In the genomic region with DNA sequence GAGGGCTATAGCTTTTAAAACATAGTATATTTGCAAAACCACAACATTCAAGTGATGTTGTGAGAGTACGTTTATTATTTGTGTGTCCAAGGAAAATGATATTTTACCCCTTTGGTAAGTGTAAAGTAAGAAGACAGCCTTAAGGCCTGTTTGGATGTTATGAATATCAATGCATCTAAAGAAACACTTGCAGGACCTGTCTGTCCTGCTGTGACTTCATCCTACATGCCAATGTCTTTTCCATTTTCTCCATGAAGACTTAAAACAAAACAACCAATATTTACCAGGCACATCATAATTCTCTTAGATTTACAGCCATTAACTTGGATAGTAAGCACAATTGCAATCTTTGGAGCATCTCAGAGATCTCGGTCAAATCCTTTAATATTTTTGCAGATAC, we compare ENCODE assay signal across 7 cellular contexts. TPM values are rescaled to one million over a fixed set of nuclear protein-coding genes. Genes with fewer than 3 reads are reported as not detected.
"Had no signal": no experiment of that assay in that cellular context is flagged by ENCODE, and none has a peak within 500 bp of the region (broad histone marks: within the 10 kb centered on the region; RNA-seq: fewer than 3 reads in every experiment).

No MANE protein-coding gene starts in this region.

- H3K36me3 Mint-ChIP-seq: IgD-negative memory B cell had no signal

- H3K4me3 Mint-ChIP-seq: IgD-negative memory B cell had no signal

- H3K27ac Mint-ChIP-seq: IgD-negative memory B cell had no signal

- DNase-seq: IMR-90, KBM-7, KG1 had no signal

- H3K4me3 ChIP-seq: K562 had no signal

- H3K27ac ChIP-seq: HL-60 had no signal

- ATAC-seq: HepG2, K562 had no signal

- FAIRE-seq: HepG2, K562 had no signal

- H3K9me3 Mint-ChIP-seq: IgD-negative memory B cell had no signal

RNA-seq across cellular contexts. Expression of a gene that starts 29.0 kb away (rescaled TPM):
- polyA plus RNA-seq: IgD-negative memory B cell, K562 had no signal
